In the genomic region with DNA sequence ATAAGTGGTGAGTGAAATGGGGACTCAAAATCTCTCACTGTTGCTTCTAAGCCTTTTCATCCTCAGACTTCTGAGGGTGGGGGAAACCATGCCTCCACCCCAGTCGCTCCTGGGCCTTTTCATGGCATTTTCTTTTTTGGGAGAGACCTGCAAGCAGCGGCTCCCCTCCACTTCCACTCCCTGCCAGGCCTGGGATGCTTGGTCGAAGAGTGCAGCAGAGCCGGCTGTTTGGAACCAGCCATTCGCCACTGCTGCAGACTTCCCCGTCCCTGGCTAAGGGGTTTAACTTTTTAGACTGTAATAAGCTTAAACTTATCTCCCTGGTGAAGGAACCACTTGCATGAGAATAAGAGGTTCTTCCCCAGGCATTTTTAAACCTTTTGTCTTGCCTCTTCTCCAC, we compare ENCODE assay signal across 27 cellular contexts.
"Had no signal": no experiment of that assay in that cellular context is flagged by ENCODE, and none has a peak within 500 bp of the region (broad histone marks: within the 10 kb centered on the region; RNA-seq: fewer than 3 reads in every experiment).

No MANE protein-coding gene starts in this region.

- H3K27ac ChIP-seq: esophagus muscularis mucosa, foreskin keratinocyte, heart right ventricle, left lung, ovary, psoas muscle, sigmoid colon, testis, tibial artery had no signal

- ATAC-seq: foreskin keratinocyte; heart right ventricle; left cardiac atrium; left lung; mucosa of descending colon; natural killer cell treated with Interleukin-12 subunit alpha and Interleukin-12 subunit beta and Interleukin-15 and Interleukin-18, amount 100 ng/mL, for 72 hours; psoas muscle; right cardiac atrium; stimulated activated memory B cell treated with anti-CD40 and anti-IgM and Interleukin-4, amounts not matched to agents 10 μg/mL and 1 μg/mL and 100 μg/mL, for 72 hours; stimulated activated naive CD8-positive, alpha-beta T cell treated with anti-CD3 and anti-CD28 coated beads, Interleukin-15, Interleukin-2, amounts not matched to agents 100 U/mL and 50 U/mL, for 24 hours had no signal

- H3K9me3 Mint-ChIP-seq: stimulated activated memory B cell treated with anti-CD40 and anti-IgM and Interleukin-4, amounts not matched to agents 10 μg/mL and 1 μg/mL and 100 μg/mL, for 72 hours; type B pancreatic cell had no signal

- H3K9me3 ChIP-seq: esophagus muscularis mucosa, mucosa of descending colon, ovary, psoas muscle, sigmoid colon, testis, tibial artery had no signal

- H3K36me3 ChIP-seq: esophagus muscularis mucosa, heart right ventricle, left lung, ovary, sigmoid colon, tibial artery had no signal

- H3K4me3 ChIP-seq: esophagus muscularis mucosa, heart right ventricle, left lung, mucosa of descending colon, ovary, psoas muscle, sigmoid colon, testis, tibial artery had no signal

- H3K4me1 ChIP-seq: esophagus muscularis mucosa, foreskin keratinocyte, heart right ventricle, left lung, psoas muscle, sigmoid colon, testis, tibial artery had no signal

- H3K4me3 Mint-ChIP-seq: dendritic cell treated with granulocyte-macrophage colony-stimulating factor and Interleukin-4, amounts not matched to agents 40 ng/mL and 50 ng/mL, for 4 days; mesothelial cell of epicardium; naive B cell; natural killer cell treated with Interleukin-12 subunit alpha and Interleukin-12 subunit beta and Interleukin-15 and Interleukin-18, amount 100 ng/mL, for 72 hours; neural crest cell; stimulated activated memory B cell treated with anti-CD40 and anti-IgM and Interleukin-4, amounts not matched to agents 10 μg/mL and 1 μg/mL and 100 μg/mL, for 72 hours; type B pancreatic cell had no signal

- H3K27me3 ChIP-seq: esophagus muscularis mucosa, foreskin keratinocyte, heart right ventricle, left lung, ovary, sigmoid colon, testis, tibial artery had no signal

- H3K27ac Mint-ChIP-seq: dendritic cell treated with granulocyte-macrophage colony-stimulating factor and Interleukin-4, amounts not matched to agents 40 ng/mL and 50 ng/mL, for 4 days; mesothelial cell of epicardium; naive B cell; natural killer cell treated with Interleukin-12 subunit alpha and Interleukin-12 subunit beta and Interleukin-15 and Interleukin-18, amount 100 ng/mL, for 72 hours; stimulated activated memory B cell treated with anti-CD40 and anti-IgM and Interleukin-4, amounts not matched to agents 10 μg/mL and 1 μg/mL and 100 μg/mL, for 72 hours; type B pancreatic cell had no signal

- H3K27me3 Mint-ChIP-seq: dendritic cell treated with granulocyte-macrophage colony-stimulating factor and Interleukin-4, amounts not matched to agents 40 ng/mL and 50 ng/mL, for 4 days; naive B cell; natural killer cell treated with Interleukin-12 subunit alpha and Interleukin-12 subunit beta and Interleukin-15 and Interleukin-18, amount 100 ng/mL, for 72 hours; stimulated activated memory B cell treated with anti-CD40 and anti-IgM and Interleukin-4, amounts not matched to agents 10 μg/mL and 1 μg/mL and 100 μg/mL, for 72 hours; type B pancreatic cell had no signal

- H3K36me3 Mint-ChIP-seq: mesothelial cell of epicardium; naive B cell; natural killer cell treated with Interleukin-12 subunit alpha and Interleukin-12 subunit beta and Interleukin-15 and Interleukin-18, amount 100 ng/mL, for 72 hours; stimulated activated memory B cell treated with anti-CD40 and anti-IgM and Interleukin-4, amounts not matched to agents 10 μg/mL and 1 μg/mL and 100 μg/mL, for 72 hours; type B pancreatic cell had no signal

- H3K4me1 Mint-ChIP-seq: naive B cell; neural crest cell; stimulated activated memory B cell treated with anti-CD40 and anti-IgM and Interleukin-4, amounts not matched to agents 10 μg/mL and 1 μg/mL and 100 μg/mL, for 72 hours had no signal

- DNase-seq: effector memory CD4-positive, alpha-beta T cell; foreskin keratinocyte; glutamatergic neuron; heart right ventricle; hippocampal formation; left cardiac atrium; left lung; mesenchymal stem cell; mucosa of descending colon; naive B cell; occipital lobe; ovary; psoas muscle; sigmoid colon; stimulated activated CD4-positive, alpha-beta T cell treated with anti-CD3 and anti-CD28 coated beads, Interleukin-4, amount 100 ng/mL, for 4 hours; stimulated activated naive CD8-positive, alpha-beta T cell treated with anti-CD3 and anti-CD28 coated beads, Interleukin-15, Interleukin-2, amounts not matched to agents 100 U/mL and 50 U/mL, for 24 hours; substantia nigra; testis; tibial artery had no signal
